16 cellular contexts compared by ENCODE assay signal in the genomic region with DNA sequence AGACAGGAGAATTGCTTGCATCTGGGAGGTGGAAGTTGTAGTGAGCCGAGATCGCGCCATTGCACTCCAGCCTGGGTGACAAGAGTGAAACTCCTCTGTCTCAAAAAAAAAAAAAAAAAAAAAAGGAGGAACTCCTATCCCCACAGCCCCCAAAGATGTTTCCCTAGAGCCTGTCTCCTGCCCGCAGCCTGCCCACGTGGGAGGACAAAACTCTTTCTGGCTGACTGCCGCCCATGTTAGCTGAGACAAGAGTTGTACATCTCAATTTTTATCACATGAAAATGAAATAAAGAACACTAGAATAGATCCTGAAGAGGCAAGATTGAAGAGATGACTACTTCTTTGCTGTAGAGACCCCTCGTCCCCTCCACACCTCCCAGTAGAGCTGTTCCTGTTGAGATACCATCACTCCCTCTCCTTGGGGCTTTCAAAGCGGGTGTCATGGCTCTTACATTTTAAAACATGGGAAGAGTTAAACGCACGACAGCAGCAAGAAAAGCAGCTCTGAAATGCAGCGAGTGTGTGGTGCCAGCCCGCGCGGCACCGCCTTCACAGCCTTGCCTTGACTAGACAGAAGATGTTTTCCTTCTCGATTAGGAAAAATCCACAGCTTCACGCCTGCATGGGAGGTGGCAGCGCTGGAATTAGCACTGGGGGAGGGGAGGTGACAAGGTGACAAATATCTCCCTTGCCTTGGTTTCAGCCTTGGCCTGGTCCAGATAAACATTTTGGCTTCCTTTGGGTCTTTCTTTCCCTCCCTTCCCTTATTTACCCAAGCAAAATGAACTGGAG.
DNase-seq lines count a peak whose midpoint lies in the region; ATAC-seq and TF ChIP-seq lines count a peak whose summit lies in the region.
"Had no signal": no experiment of that assay in that cellular context is flagged by ENCODE, and none has a peak within 500 bp of the region (broad histone marks: within the 10 kb centered on the region; RNA-seq: fewer than 3 reads in every experiment).

No MANE protein-coding gene starts in this region.

- H3K4me1 ChIP-seq in Karpas-422 (ENCODE audit: low read length) = peaks cover 49% of the 10 kb centered on the region

- TF ChIP-seq CTCF in WERI-Rb-1 (IDR thresholded peaks at IDR 0.05; ENCODE audit: low read depth, low read length) = no peak

- 0 out of 2 replicates have a peak overlapping the region, but pooled peaks have one; percentile 20 for H3K9ac ChIP-seq in Karpas-422 (ENCODE audit: low read length)

- ATAC-seq in GM21367 (IDR thresholded peaks at IDR 0.05; ENCODE audit: unreplicated experiment) = no peak
- ATAC-seq: HepG2 had no signal

- H3K27ac ChIP-seq in Karpas-422 (ENCODE audit: low read length) = peak overlapping the region; percentile 65
- H3K27ac ChIP-seq in WERI-Rb-1 = peak overlapping the region; percentile 89

- H3K79me2 ChIP-seq in Karpas-422 (ENCODE audit: low read length) = no peaks in the 10 kb centered on the region

- H3K36me3 ChIP-seq in Karpas-422 (ENCODE audit: insufficient read depth, low read length) = no peaks in the 10 kb centered on the region
- H3K36me3 ChIP-seq in WERI-Rb-1 = no peaks in the 10 kb centered on the region

- DNase-seq in Karpas-422 (peak; percentile 59), WERI-Rb-1 (peak; percentile 17), inferior parietal cortex (ENCODE audit: extremely low spot score) (peak; percentile 19), putamen (ENCODE audit: low spot score) (peak; percentile 45), NCI-H1048 (lab: John Stamatoyannopoulos, UW) (no peak), HEK293T (ENCODE audit: extremely low spot score) (no peak)
- DNase-seq: AML-193; CD4-positive, alpha-beta memory T cell; GF-D8; MM.1S; NCI-H1436 treated with DMSO at 0.1 percent for 48 hours; NCI-H2081; NCI-H510A treated with DMSO at 0.1 percent for 48 hours; SHP77 treated with DMSO at 0.1 percent for 48 hours had no signal

- H3K27me3 ChIP-seq in Karpas-422 (ENCODE audit: low read length) = peaks cover 3% of the 10 kb centered on the region; the same call in 1 of the 2 replicates
- H3K27me3 ChIP-seq in WERI-Rb-1 (ENCODE audit: insufficient read depth, low read depth, severe bottlenecking) = no peaks in the 10 kb centered on the region

- no peaks in the 10 kb centered on the region for H3K9me2 ChIP-seq in Karpas-422 (replicated peaks; ENCODE audit: insufficient read depth, low read length)

- H3K4me3 ChIP-seq in Karpas-422 (ENCODE audit: low read length) (no peak overlapping the region), WERI-Rb-1 (ENCODE audit: low read depth, low read length) (no peak overlapping the region)

- H3K4me2 ChIP-seq in Karpas-422 (ENCODE audit: low read depth, low read length, poor library complexity, severe bottlenecking) = peak overlapping the region; percentile 25

- no peaks in the 10 kb centered on the region for H4K20me1 ChIP-seq in Karpas-422 (ENCODE audit: insufficient read depth, low read depth, low read length)

- H3K9me3 ChIP-seq in Karpas-422 (ENCODE audit: low read length) = peaks cover 3% of the 10 kb centered on the region
- peaks cover 3% of the 10 kb centered on the region for H3K9me3 ChIP-seq in WERI-Rb-1 (ENCODE audit: severe bottlenecking)

- no peak overlapping the region for H2AFZ ChIP-seq in Karpas-422 (ENCODE audit: low read length)

- CTCF ChIA-PET in HEK293T (lab: Yijun Ruan, JAX) = no interaction called here

- POLR2A ChIA-PET in HEK293T (lab: Yijun Ruan, JAX) = no interaction called here

TF ChIP-seq in HEK293T, 16 proteins besides CTCF, POLR2A, EP300 and RAD21:
- TF ChIP-seq FOXM1 (IDR thresholded peaks at IDR 0.05; ENCODE audit: borderline replicate concordance) = no peak
- no peak for TF ChIP-seq L3MBTL2 (conservative IDR thresholded peaks at IDR 0.05)
- TF ChIP-seq FOXA1 (IDR thresholded peaks at IDR 0.05) = no peak
- TF ChIP-seq BHLHE40 (IDR thresholded peaks at IDR 0.05; ENCODE audit: borderline replicate concordance) = no peak
- no peak for TF ChIP-seq SUZ12 (IDR thresholded peaks at IDR 0.05)
- TF ChIP-seq SP1 (IDR thresholded peaks at IDR 0.05) = no peak
- TF ChIP-seq, protein P1, sequence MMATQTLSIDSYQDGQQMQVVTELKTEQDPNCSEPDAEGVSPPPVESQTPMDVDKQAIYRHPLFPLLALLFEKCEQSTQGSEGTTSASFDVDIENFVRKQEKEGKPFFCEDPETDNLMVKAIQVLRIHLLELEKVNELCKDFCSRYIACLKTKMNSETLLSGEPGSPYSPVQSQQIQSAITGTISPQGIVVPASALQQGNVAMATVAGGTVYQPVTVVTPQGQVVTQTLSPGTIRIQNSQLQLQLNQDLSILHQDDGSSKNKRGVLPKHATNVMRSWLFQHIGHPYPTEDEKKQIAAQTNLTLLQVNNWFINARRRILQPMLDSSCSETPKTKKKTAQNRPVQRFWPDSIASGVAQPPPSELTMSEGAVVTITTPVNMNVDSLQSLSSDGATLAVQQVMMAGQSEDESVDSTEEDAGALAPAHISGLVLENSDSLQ (IDR thresholded peaks at IDR 0.05) = no peak
- no peak for TF ChIP-seq FOXK2 (IDR thresholded peaks at IDR 0.05)
- TF ChIP-seq LEF1 (IDR thresholded peaks at IDR 0.05; ENCODE audit: borderline replicate concordance) = no peak
- no peak for TF ChIP-seq CTBP1 (IDR thresholded peaks at IDR 0.05; ENCODE audit: borderline replicate concordance)
- TF ChIP-seq HDGF (IDR thresholded peaks at IDR 0.05; ENCODE audit: borderline replicate concordance) = no peak
- TF ChIP-seq ELF4 (IDR thresholded peaks at IDR 0.05) = no peak
- TF ChIP-seq TARDBP (IDR thresholded peaks at IDR 0.05) = no peak
- TF ChIP-seq ZNF384 (IDR thresholded peaks at IDR 0.05) = no peak

Comparison
In these comparisons a context has a peak if more than half of its experiments do, and no peak if none do; other contexts are left out.
1. DNase-seq: peak in Karpas-422 (single experiment), WERI-Rb-1 (single experiment), inferior parietal cortex (single experiment) and putamen (single experiment); none in NCI-H1048 (single experiment) and HEK293T (single experiment).